In genomic region chr1:2469103-2469940, GRCh38 we compare ENCODE assay signal across 1 cellular context.
TF ChIP-seq lines count a peak whose summit lies in the region.

No MANE protein-coding gene starts in this region.

TF ChIP-seq in SK-N-SH, 30 proteins besides CTCF, POLR2A, EP300 and RAD21 (continued from another document):
- TF ChIP-seq, protein P1, sequence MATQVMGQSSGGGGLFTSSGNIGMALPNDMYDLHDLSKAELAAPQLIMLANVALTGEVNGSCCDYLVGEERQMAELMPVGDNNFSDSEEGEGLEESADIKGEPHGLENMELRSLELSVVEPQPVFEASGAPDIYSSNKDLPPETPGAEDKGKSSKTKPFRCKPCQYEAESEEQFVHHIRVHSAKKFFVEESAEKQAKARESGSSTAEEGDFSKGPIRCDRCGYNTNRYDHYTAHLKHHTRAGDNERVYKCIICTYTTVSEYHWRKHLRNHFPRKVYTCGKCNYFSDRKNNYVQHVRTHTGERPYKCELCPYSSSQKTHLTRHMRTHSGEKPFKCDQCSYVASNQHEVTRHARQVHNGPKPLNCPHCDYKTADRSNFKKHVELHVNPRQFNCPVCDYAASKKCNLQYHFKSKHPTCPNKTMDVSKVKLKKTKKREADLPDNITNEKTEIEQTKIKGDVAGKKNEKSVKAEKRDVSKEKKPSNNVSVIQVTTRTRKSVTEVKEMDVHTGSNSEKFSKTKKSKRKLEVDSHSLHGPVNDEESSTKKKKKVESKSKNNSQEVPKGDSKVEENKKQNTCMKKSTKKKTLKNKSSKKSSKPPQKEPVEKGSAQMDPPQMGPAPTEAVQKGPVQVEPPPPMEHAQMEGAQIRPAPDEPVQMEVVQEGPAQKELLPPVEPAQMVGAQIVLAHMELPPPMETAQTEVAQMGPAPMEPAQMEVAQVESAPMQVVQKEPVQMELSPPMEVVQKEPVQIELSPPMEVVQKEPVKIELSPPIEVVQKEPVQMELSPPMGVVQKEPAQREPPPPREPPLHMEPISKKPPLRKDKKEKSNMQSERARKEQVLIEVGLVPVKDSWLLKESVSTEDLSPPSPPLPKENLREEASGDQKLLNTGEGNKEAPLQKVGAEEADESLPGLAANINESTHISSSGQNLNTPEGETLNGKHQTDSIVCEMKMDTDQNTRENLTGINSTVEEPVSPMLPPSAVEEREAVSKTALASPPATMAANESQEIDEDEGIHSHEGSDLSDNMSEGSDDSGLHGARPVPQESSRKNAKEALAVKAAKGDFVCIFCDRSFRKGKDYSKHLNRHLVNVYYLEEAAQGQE (IDR thresholded peaks at IDR 0.05; ENCODE audit: low read depth, low read length) = no peak
- TF ChIP-seq, protein P2, sequence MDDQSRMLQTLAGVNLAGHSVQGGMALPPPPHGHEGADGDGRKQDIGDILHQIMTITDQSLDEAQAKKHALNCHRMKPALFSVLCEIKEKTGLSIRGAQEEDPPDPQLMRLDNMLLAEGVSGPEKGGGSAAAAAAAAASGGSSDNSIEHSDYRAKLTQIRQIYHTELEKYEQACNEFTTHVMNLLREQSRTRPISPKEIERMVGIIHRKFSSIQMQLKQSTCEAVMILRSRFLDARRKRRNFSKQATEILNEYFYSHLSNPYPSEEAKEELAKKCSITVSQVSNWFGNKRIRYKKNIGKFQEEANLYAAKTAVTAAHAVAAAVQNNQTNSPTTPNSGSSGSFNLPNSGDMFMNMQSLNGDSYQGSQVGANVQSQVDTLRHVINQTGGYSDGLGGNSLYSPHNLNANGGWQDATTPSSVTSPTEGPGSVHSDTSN (IDR thresholded peaks at IDR 0.05) = no peak
- TF ChIP-seq USF2 (IDR thresholded peaks at IDR 0.05; ENCODE audit: borderline replicate concordance, low read depth, low read length) (no peak), JUND (IDR thresholded peaks at IDR 0.05) (no peak), POLR2AphosphoS5 (IDR thresholded peaks at IDR 0.05; ENCODE audit: low read depth, low read length) (no peak), NRF1 (IDR thresholded peaks at IDR 0.05; ENCODE audit: low read depth, low read length) (no peak)
